Comparison of ENCODE assay signal across 1 cellular context in genomic region chr5:179585903-179586511, GRCh38.
TF ChIP-seq lines count a peak whose summit lies in the region.

No MANE protein-coding gene starts in this region.

TF ChIP-seq in HepG2, 621 proteins besides CTCF, POLR2A, EP300 and RAD21:
- no peak for TF ChIP-seq ZNF841 (CRISPR knock-in tag; IDR thresholded peaks at IDR 0.05; ENCODE audit: borderline replicate concordance)
- no peak for TF ChIP-seq PLRG1 (conservative IDR thresholded peaks at IDR 0.05)
- no peak for TF ChIP-seq ZNF337 (CRISPR knock-in tag; IDR thresholded peaks at IDR 0.05; ENCODE audit: borderline replicate concordance, low read depth)
- TF ChIP-seq CSRNP2 (CRISPR knock-in tag; conservative IDR thresholded peaks at IDR 0.05; ENCODE audit: low read depth): no peak
- TF ChIP-seq MXD4 (CRISPR knock-in tag; IDR thresholded peaks at IDR 0.05): no peak
- TF ChIP-seq LCORL (IDR thresholded peaks at IDR 0.05): no peak
- no peak for TF ChIP-seq LCORL (CRISPR knock-in tag; IDR thresholded peaks at IDR 0.05)
- TF ChIP-seq ZNF224 (CRISPR knock-in tag; IDR thresholded peaks at IDR 0.05): no peak
- no peak for TF ChIP-seq TIGD3 (CRISPR knock-in tag; IDR thresholded peaks at IDR 0.05; ENCODE audit: borderline replicate concordance)
- TF ChIP-seq ZNF44 (CRISPR knock-in tag; IDR thresholded peaks at IDR 0.05): no peak
- TF ChIP-seq RXRB (CRISPR knock-in tag; IDR thresholded peaks at IDR 0.05; ENCODE audit: borderline replicate concordance): no peak
- TF ChIP-seq SAP130 (CRISPR knock-in tag; IDR thresholded peaks at IDR 0.05; ENCODE audit: low read depth): no peak
- no peak for TF ChIP-seq NR3C1 (CRISPR knock-in tag; IDR thresholded peaks at IDR 0.05)
- TF ChIP-seq CBX2 (IDR thresholded peaks at IDR 0.05; ENCODE audit: low read depth, low read length): no peak
- TF ChIP-seq CBX2 (CRISPR knock-in tag; IDR thresholded peaks at IDR 0.05; ENCODE audit: low read depth): no peak
- no peak for TF ChIP-seq THAP8 (CRISPR knock-in tag; IDR thresholded peaks at IDR 0.05; ENCODE audit: borderline replicate concordance)
- TF ChIP-seq ZKSCAN8 (CRISPR knock-in tag; IDR thresholded peaks at IDR 0.05; ENCODE audit: borderline replicate concordance): no peak
- no peak for TF ChIP-seq HNRNPH1 (optimal IDR thresholded peaks at IDR 0.05; ENCODE audit: low read depth, low read length)
- TF ChIP-seq ZNF746 (CRISPR knock-in tag; IDR thresholded peaks at IDR 0.05): no peak
- TF ChIP-seq FUBP1 (CRISPR knock-in tag; IDR thresholded peaks at IDR 0.05; ENCODE audit: borderline replicate concordance): no peak
- no peak for TF ChIP-seq GMEB2 (CRISPR knock-in tag; IDR thresholded peaks at IDR 0.05; ENCODE audit: low read depth)
- no peak for TF ChIP-seq ZNF737 (CRISPR knock-in tag; IDR thresholded peaks at IDR 0.05; ENCODE audit: borderline replicate concordance)
TF ChIP-seq in HepG2: peak in this region for 0.
